In genomic region chr15:78088773-78089080, GRCh38 we compare ENCODE assay signal across 1 cellular context.
TF ChIP-seq lines count a peak whose summit lies in the region.

No MANE protein-coding gene starts in this region.

TF ChIP-seq in HepG2, 621 proteins besides CTCF, POLR2A, EP300 and RAD21 (continued from another document):
- TF ChIP-seq ATM (IDR thresholded peaks at IDR 0.05; ENCODE audit: borderline replicate concordance) (no peak), RXRB (CRISPR knock-in tag; IDR thresholded peaks at IDR 0.05; ENCODE audit: borderline replicate concordance) (peak; percentile 33; the same call in 1 of the 2 replicates), ZSCAN30 (CRISPR knock-in tag; IDR thresholded peaks at IDR 0.05) (no peak), NR2F1 (CRISPR knock-in tag; IDR thresholded peaks at IDR 0.05) (peak in 1 of 2 experiments; percentile 46; a peak in 1 of 4 replicates), FUBP1 (CRISPR knock-in tag; IDR thresholded peaks at IDR 0.05; ENCODE audit: borderline replicate concordance) (no peak), SNAPC5 (CRISPR knock-in tag; IDR thresholded peaks at IDR 0.05; ENCODE audit: borderline replicate concordance) (0 out of 2 replicates have a peak, but pooled peaks have one; percentile 27), GPBP1L1 (CRISPR knock-in tag; IDR thresholded peaks at IDR 0.05) (no peak), ZNF790 (CRISPR knock-in tag; IDR thresholded peaks at IDR 0.05; ENCODE audit: borderline replicate concordance) (no peak), FOXA3 (CRISPR knock-in tag; IDR thresholded peaks at IDR 0.05) (peak; percentile 29; the same call in 1 of the 2 replicates), SOX6 (IDR thresholded peaks at IDR 0.05) (no peak), SOX6 (CRISPR knock-in tag; IDR thresholded peaks at IDR 0.05) (peak; percentile 70), ZNF549 (CRISPR knock-in tag; IDR thresholded peaks at IDR 0.05) (no peak), ARNTL (CRISPR knock-in tag; IDR thresholded peaks at IDR 0.05) (no peak), SP5 (CRISPR knock-in tag; IDR thresholded peaks at IDR 0.05; ENCODE audit: borderline replicate concordance, low read depth) (0 out of 2 replicates have a peak, but pooled peaks have one; percentile 30), XBP1 (CRISPR knock-in tag; IDR thresholded peaks at IDR 0.05) (no peak), IKZF5 (CRISPR knock-in tag; IDR thresholded peaks at IDR 0.05) (no peak), BATF2 (CRISPR knock-in tag; IDR thresholded peaks at IDR 0.05) (no peak), ELF4 (CRISPR knock-in tag; IDR thresholded peaks at IDR 0.05; ENCODE audit: borderline replicate concordance) (no peak), NR2F6 (IDR thresholded peaks at IDR 0.05) (peak; percentile 68; the same call in 1 of the 2 replicates), NR2F6 (CRISPR knock-in tag; IDR thresholded peaks at IDR 0.05) (peak; percentile 83), NFKBIZ (CRISPR knock-in tag; IDR thresholded peaks at IDR 0.05) (no peak), ZFX (CRISPR knock-in tag; IDR thresholded peaks at IDR 0.05; ENCODE audit: low read depth) (0 out of 2 replicates have a peak, but pooled peaks have one; percentile 14), ZNF414 (CRISPR knock-in tag; IDR thresholded peaks at IDR 0.05) (no peak), ZNF687 (CRISPR knock-in tag; IDR thresholded peaks at IDR 0.05) (no peak), PRDM4 (CRISPR knock-in tag; IDR thresholded peaks at IDR 0.05; ENCODE audit: borderline replicate concordance) (no peak), ZNF224 (CRISPR knock-in tag; IDR thresholded peaks at IDR 0.05) (no peak), TMF1 (CRISPR knock-in tag; IDR thresholded peaks at IDR 0.05; ENCODE audit: low read depth) (no peak), SOX5 (CRISPR knock-in tag; IDR thresholded peaks at IDR 0.05; ENCODE audit: borderline replicate concordance) (peak; percentile 72; the same call in 1 of the 2 replicates), HOXA5 (CRISPR knock-in tag; IDR thresholded peaks at IDR 0.05) (no peak)
TF ChIP-seq in HepG2: peak in this region for 17.
